Comparison of ENCODE assay signal across 12 cellular contexts in the genomic region with DNA sequence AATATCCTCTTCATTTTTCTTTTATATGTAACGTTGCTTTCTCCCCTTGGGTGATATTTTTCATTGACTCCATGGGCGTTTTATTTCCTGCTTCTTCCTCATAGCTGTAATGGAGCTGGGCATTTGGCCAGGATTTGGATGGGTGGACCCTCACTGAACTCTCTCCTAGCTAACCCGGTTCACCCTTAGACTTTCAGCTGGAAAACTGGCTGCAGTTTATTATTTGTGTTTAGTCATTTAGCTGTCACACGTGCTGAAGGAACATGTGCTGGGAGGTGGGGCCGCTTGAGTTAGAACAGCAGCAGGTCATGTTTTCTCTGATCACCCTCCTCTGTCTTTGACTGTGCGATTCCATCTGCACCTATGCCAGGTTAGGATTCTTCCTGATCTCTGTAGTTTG.
DNase-seq lines count a peak whose midpoint lies in the region; ATAC-seq, FAIRE-seq and TF ChIP-seq lines count a peak whose summit lies in the region.
"Had no signal": no experiment of that assay in that cellular context is flagged by ENCODE, and none has a peak within 500 bp of the region (broad histone marks: within the 10 kb centered on the region; RNA-seq: fewer than 3 reads in every experiment).

No MANE protein-coding gene starts in this region.

- no peak for FAIRE-seq in HepG2 (lab: Jason Lieb, UNC)

- in situ Hi-C loops in HepG2 (cut with HindIII; ENCODE audit: extremely low pct_ligation_motif_present, low pct_unique_long_range_greater_than_20kb): no loop called here
- in situ Hi-C loops in brain microvascular endothelial cell (cut with HindIII; ENCODE audit: low pct_ligation_motif_present, low sequenced_read_pairs): no loop called here

- H3K27ac ChIP-seq in right lobe of liver (no peak overlapping the region), HepG2 (ENCODE audit: extremely low read length, insufficient read depth, low read length) (no peak overlapping the region), brain microvascular endothelial cell (no peak overlapping the region)

- POLR2A ChIA-PET in HepG2 (lab: Yijun Ruan, JAX): no interaction called here

- DNase-seq in right lobe of liver (peak in 1 of 3 donors; percentile 19), HepG2 (ENCODE audit: low spot score) (no peak), brain microvascular endothelial cell (peak; percentile 1), medulla oblongata (ENCODE audit: extremely low spot score) (peak; percentile 3), kidney glomerular epithelial cell (lab: John Stamatoyannopoulos, UW) (no peak), head of caudate nucleus (no peak)
- DNase-seq: erythroblast, NCI-H510A treated with DMSO at 0.1 percent for 48 hours, T-helper 1 cell had no signal

- TF ChIP-seq RAD21 in HepG2 (CRISPR knock-in tag; IDR thresholded peaks at IDR 0.05): no peak

- intact Hi-C loops in right lobe of liver (cut with DNase I) (no loop called here), HepG2 (cut with micrococcal nuclease; ENCODE audit: unreplicated experiment) (no loop called here), head of caudate nucleus (cut with DNase I) (no loop called here)

- ATAC-seq in right lobe of liver (peak in 3 of 4 donors; percentile 22 to 42 (median 38)), HepG2 (no peak), GM19023 (IDR thresholded peaks at IDR 0.05; ENCODE audit: unreplicated experiment) (no peak)
- ATAC-seq in activated T-helper 17 cell treated with anti-CD3 and anti-CD28 coated beads, Interleukin-2, amount 50 U/mL, for 72 hours (replicated peaks): no peak
- ATAC-seq: left lobe of liver had no signal

- no peaks in the 10 kb centered on the region for H3K4me1 ChIP-seq in right lobe of liver
- no peaks in the 10 kb centered on the region for H3K4me1 ChIP-seq in HepG2 (ENCODE audit: insufficient read depth, low read length)

- no peaks in the 10 kb centered on the region for H3K27me3 Mint-ChIP-seq in activated T-helper 17 cell treated with anti-CD3 and anti-CD28 coated beads, Interleukin-2, amount 50 U/mL, for 72 hours

- no peak overlapping the region for H3K4me3 ChIP-seq in right lobe of liver
- H3K4me3 ChIP-seq in HepG2 (replicated peaks in 1 of 3; ENCODE audit: insufficient read depth in 1 of 3, low read depth in 2 of 3, low read length in 3 of 3): no peak overlapping the region
- H3K4me3 ChIP-seq in brain microvascular endothelial cell (ENCODE audit: low read depth, low read length): no peak overlapping the region

- no peak overlapping the region for H3K4me3 Mint-ChIP-seq in activated T-helper 17 cell treated with anti-CD3 and anti-CD28 coated beads, Interleukin-2, amount 50 U/mL, for 72 hours

- no peaks in the 10 kb centered on the region for H3K4me1 Mint-ChIP-seq in activated T-helper 17 cell treated with anti-CD3 and anti-CD28 coated beads, Interleukin-2, amount 50 U/mL, for 72 hours

- no peaks in the 10 kb centered on the region for H3K36me3 Mint-ChIP-seq in activated T-helper 17 cell treated with anti-CD3 and anti-CD28 coated beads, Interleukin-2, amount 50 U/mL, for 72 hours (ENCODE audit: low read depth)

- TF ChIP-seq EP300 in HepG2 (IDR thresholded peaks at IDR 0.05; ENCODE audit: low read depth in 2 of 2, low read length in 2 of 2): no peak
- no peak for TF ChIP-seq EP300 in HepG2 (CRISPR knock-in tag; IDR thresholded peaks at IDR 0.05; ENCODE audit: borderline replicate concordance)

- no peaks in the 10 kb centered on the region for H4K20me1 ChIP-seq in HepG2 (ENCODE audit: insufficient read depth, low read length)

- no peaks in the 10 kb centered on the region for H3K79me2 ChIP-seq in HepG2 (ENCODE audit: insufficient read depth, low read length)

- BruUV-seq in HepG2 (replicated peaks; lab: Mats Ljungman, UMichigan): no TSS peak

- H3K27me3 ChIP-seq in right lobe of liver (no peaks in the 10 kb centered on the region), HepG2 (ENCODE audit: control insufficient read depth in 1 of 2, insufficient read depth in 2 of 2, low read length in 2 of 2) (no peaks in the 10 kb centered on the region), brain microvascular endothelial cell (replicated peaks) (no peaks in the 10 kb centered on the region)

- WGBS in right lobe of liver (ENCODE audit: insufficient coverage, low coverage, low lambda C conversion rate, missing lambda C conversion rate): 16% methylated on average over 6 of the region's 6 CpGs
- WGBS in HepG2 (ENCODE audit: low lambda C conversion rate): 2% methylated on average over 6 of the region's 6 CpGs

- no peaks in the 10 kb centered on the region for H3K9me3 ChIP-seq in right lobe of liver
- H3K9me3 ChIP-seq in HepG2 (ENCODE audit: low read length): no peaks in the 10 kb centered on the region

- H3K4me2 ChIP-seq in HepG2 (ENCODE audit: low read depth, low read length): no peak overlapping the region

- peaks cover 9% of the 10 kb centered on the region for H3K9me3 Mint-ChIP-seq in activated T-helper 17 cell treated with anti-CD3 and anti-CD28 coated beads, Interleukin-2, amount 50 U/mL, for 72 hours

- no peak overlapping the region for H2AFZ ChIP-seq in HepG2 (ENCODE audit: low read length)

- TF ChIP-seq POLR2A in right lobe of liver (IDR thresholded peaks at IDR 0.05) (no peak), HepG2 (IDR thresholded peaks at IDR 0.05; ENCODE audit: insufficient read depth in 1 of 2, low read depth in 2 of 2, low read length in 2 of 2) (no peak)

- CTCF ChIA-PET in HepG2 (lab: Yijun Ruan, JAX; ENCODE audit: low intra/inter-chr PET ratio, low total read pairs): no interaction called here

- H3K9ac ChIP-seq in HepG2 (ENCODE audit: insufficient read depth, low read depth, low read length): no peak overlapping the region

- TF ChIP-seq CTCF in right lobe of liver (IDR thresholded peaks at IDR 0.05) (no peak), HepG2 (CRISPR knock-in tag; IDR thresholded peaks at IDR 0.05) (no peak), brain microvascular endothelial cell (IDR thresholded peaks at IDR 0.05; ENCODE audit: low read depth, low read length, missing control alignments) (no peak)

- no peak overlapping the region for H3K27ac Mint-ChIP-seq in activated T-helper 17 cell treated with anti-CD3 and anti-CD28 coated beads, Interleukin-2, amount 50 U/mL, for 72 hours

- H3K36me3 ChIP-seq in right lobe of liver: no peaks in the 10 kb centered on the region
- H3K36me3 ChIP-seq in HepG2 (replicated peaks in 1 of 2; ENCODE audit: control insufficient read depth in 1 of 2, insufficient read depth in 2 of 2, low read length in 2 of 2): no peaks in the 10 kb centered on the region
- no peaks in the 10 kb centered on the region for H3K36me3 ChIP-seq in brain microvascular endothelial cell (replicated peaks)

TF ChIP-seq in HepG2, 621 proteins besides CTCF, POLR2A, EP300 and RAD21:
- TF ChIP-seq REPIN1 (CRISPR knock-in tag; IDR thresholded peaks at IDR 0.05; ENCODE audit: borderline replicate concordance, low read depth) (no peak), DMAP1 (CRISPR knock-in tag; IDR thresholded peaks at IDR 0.05) (no peak), HNRNPL (IDR thresholded peaks at IDR 0.05; ENCODE audit: low read depth, low read length) (no peak)
- TF ChIP-seq, protein P1, sequence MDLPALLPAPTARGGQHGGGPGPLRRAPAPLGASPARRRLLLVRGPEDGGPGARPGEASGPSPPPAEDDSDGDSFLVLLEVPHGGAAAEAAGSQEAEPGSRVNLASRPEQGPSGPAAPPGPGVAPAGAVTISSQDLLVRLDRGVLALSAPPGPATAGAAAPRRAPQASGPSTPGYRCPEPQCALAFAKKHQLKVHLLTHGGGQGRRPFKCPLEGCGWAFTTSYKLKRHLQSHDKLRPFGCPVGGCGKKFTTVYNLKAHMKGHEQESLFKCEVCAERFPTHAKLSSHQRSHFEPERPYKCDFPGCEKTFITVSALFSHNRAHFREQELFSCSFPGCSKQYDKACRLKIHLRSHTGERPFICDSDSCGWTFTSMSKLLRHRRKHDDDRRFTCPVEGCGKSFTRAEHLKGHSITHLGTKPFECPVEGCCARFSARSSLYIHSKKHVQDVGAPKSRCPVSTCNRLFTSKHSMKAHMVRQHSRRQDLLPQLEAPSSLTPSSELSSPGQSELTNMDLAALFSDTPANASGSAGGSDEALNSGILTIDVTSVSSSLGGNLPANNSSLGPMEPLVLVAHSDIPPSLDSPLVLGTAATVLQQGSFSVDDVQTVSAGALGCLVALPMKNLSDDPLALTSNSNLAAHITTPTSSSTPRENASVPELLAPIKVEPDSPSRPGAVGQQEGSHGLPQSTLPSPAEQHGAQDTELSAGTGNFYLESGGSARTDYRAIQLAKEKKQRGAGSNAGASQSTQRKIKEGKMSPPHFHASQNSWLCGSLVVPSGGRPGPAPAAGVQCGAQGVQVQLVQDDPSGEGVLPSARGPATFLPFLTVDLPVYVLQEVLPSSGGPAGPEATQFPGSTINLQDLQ (CRISPR knock-in tag; IDR thresholded peaks at IDR 0.05): no peak

Comparison
In these comparisons a context has a peak if more than half of its experiments do, and no peak if none do; other contexts are left out.
1. ATAC-seq: peak in right lobe of liver (3 of 4); none in HepG2 (single experiment), GM19023 (single experiment) and activated T-helper 17 cell treated with anti-CD3 and anti-CD28 coated beads, Interleukin-2, amount 50 U/mL, for 72 hours (single experiment).
2. DNase-seq: peak in brain microvascular endothelial cell (single experiment) and medulla oblongata (single experiment); none in HepG2 (single experiment), kidney glomerular epithelial cell (single experiment) and head of caudate nucleus (0 of 42).